In genomic region chr5:139341689-139342422, GRCh38 we compare ENCODE assay signal across 8 cellular contexts. TPM values are rescaled to one million over a fixed set of nuclear protein-coding genes. Genes with fewer than 3 reads are reported as not detected.
DNase-seq lines count a peak whose midpoint lies in the region; ATAC-seq and TF ChIP-seq lines count a peak whose summit lies in the region.

PAIP2 (plus strand) TSS chr5:139341854; CDS start chr5:139363785, 21,931 bp downstream.

- peaks cover 31% of the 10 kb centered on the region for H3K36me3 Mint-ChIP-seq in activated B cell treated with CpG ODN at 0.5 μM for 24 hours (ENCODE audit: low read depth)

- no peaks in the 10 kb centered on the region for H3K27me3 Mint-ChIP-seq in activated B cell treated with CpG ODN at 0.5 μM for 24 hours

- H3K4me1 Mint-ChIP-seq in activated B cell treated with CpG ODN at 0.5 μM for 24 hours: peaks cover 53% of the 10 kb centered on the region

- H3K9me3 Mint-ChIP-seq in activated B cell treated with CpG ODN at 0.5 μM for 24 hours: no peaks in the 10 kb centered on the region

- intact Hi-C loops in activated B cell treated with CpG ODN at 0.5 μM for 24 hours (cut with micrococcal nuclease): loop anchor here (1.0 to 2.0 kb wide), 8 partner anchors 49 to 767 kb away; partner anchors contain the start of genes HSPA9, MATR3, SIL1 and SPATA24

- TF ChIP-seq POLR2A in GM18951 (IDR thresholded peaks at IDR 0.05; ENCODE audit: extremely low read depth, insufficient read depth, insufficient read length): peak; percentile 81

- CTCF ChIA-PET in activated B cell treated with CpG ODN at 0.5 μM for 24 hours (lab: Charles Lee): interaction anchor here (0.8 to 1.8 kb wide), 11 partner anchors 10 to 97 kb away, joined by 3 to 17 read pairs (median 3); partner anchors contain the start of gene DNAJC18

- TF ChIP-seq CTCF in AG09319 (IDR thresholded peaks at IDR 0.05; ENCODE audit: low read depth, low read length): peak; percentile 84
- no peak for TF ChIP-seq CTCF in activated B cell treated with CpG ODN at 0.5 μM for 24 hours (IDR thresholded peaks at IDR 0.05)

- H3K27ac Mint-ChIP-seq in activated B cell treated with CpG ODN at 0.5 μM for 24 hours: peak within 1 kb of the TSS; percentile 95

- peak; percentile 91 for ATAC-seq in HG03196 (IDR thresholded peaks at IDR 0.05; ENCODE audit: unreplicated experiment)
- peak; percentile 87 for ATAC-seq in activated B cell treated with CpG ODN at 0.5 μM for 24 hours (ENCODE audit: low read depth)

- H3K27ac ChIP-seq in caudate nucleus (ENCODE audit: low read depth, low read length): peak within 1 kb of the TSS; percentile 100

- peak within 1 kb of the TSS; percentile 96 for H3K4me3 Mint-ChIP-seq in activated B cell treated with CpG ODN at 0.5 μM for 24 hours

- DNase-seq in AG09319 (ENCODE audit: extremely low read depth, low read depth) (peak; percentile 93), NCI-H345 (lab: John Stamatoyannopoulos, UW) (peak; percentile 99), activated B cell treated with CpG ODN at 0.5 μM for 24 hours (peak; percentile 95), caudate nucleus (lab: John Stamatoyannopoulos, UW) (peak; percentile 37 to 98 (median 95)), inferior parietal cortex (ENCODE audit: extremely low spot score) (peak; percentile 97)
- DNase-seq in stimulated activated CD4-positive, alpha-beta T cell treated with anti-CD3 and anti-CD28 coated beads, Interleukin-12 subunit alpha, Interleukin-12 subunit beta, amount 100 ng/mL, for 24 hours (ENCODE audit: low read depth in 2 of 2): peak; percentile 94 to 97

- in situ Hi-C loops in GM18951 (cut with MboI; ENCODE audit: low sequenced_read_pairs, unreplicated experiment): no loop called here

- POLR2A ChIA-PET in activated B cell treated with CpG ODN at 0.5 μM for 24 hours (lab: Charles Lee): interaction anchor here (0.5 to 3.8 kb wide), 43 partner anchors 9 to 1113 kb away, joined by 3 to 112 read pairs (median 4); partner anchors contain the start of genes ETF1, HSPA9, MATR3 and MZB1

RNA-seq across cellular contexts. Expression of gene PAIP2, which starts in this region (rescaled TPM):
- 79.7 and 80.8 TPM in 2 replicates for total RNA-seq in activated B cell treated with CpG ODN at 0.5 μM for 24 hours

Comparison
In these comparisons a context has a peak if more than half of its experiments do, and no peak if none do; other contexts are left out.
1. Peak in every context shown above with its lines: DNase-seq, ATAC-seq and H3K27ac ChIP-seq.